ENCODE assay signal across 14 cellular contexts in genomic region chr4:41142356-41142755, GRCh38.
DNase-seq lines count a peak whose midpoint lies in the region; ATAC-seq and TF ChIP-seq lines count a peak whose summit lies in the region.
"Had no signal": no experiment of that assay in that cellular context is flagged by ENCODE, and none has a peak within 500 bp of the region (broad histone marks: within the 10 kb centered on the region; RNA-seq: fewer than 3 reads in every experiment).

No MANE protein-coding gene starts in this region.

- H3K79me2 ChIP-seq in hepatocyte, result peaks cover 57% of the 10 kb centered on the region

- H3K9me3 ChIP-seq in hepatocyte (ENCODE audit: low read depth) (no peaks in the 10 kb centered on the region), gastrocnemius medialis (no peaks in the 10 kb centered on the region)

- H3K4me3 Mint-ChIP-seq in MCF 10A (ENCODE audit: unreplicated experiment), result peak overlapping the region; percentile 56
- H3K4me3 Mint-ChIP-seq: activated T-cell treated with anti-CD3 and anti-CD28 coated beads, Interleukin-2, amount 50 U/mL, for 24 hours had no signal

- H3K27ac ChIP-seq in hepatocyte (peak overlapping the region; percentile 88), gastrocnemius medialis (peak overlapping the region; percentile 77 to 83 (median 80))
- H3K27ac ChIP-seq: VCaP had no signal

- H3K27me3 ChIP-seq in hepatocyte, result no peaks in the 10 kb centered on the region
- H3K27me3 ChIP-seq in gastrocnemius medialis, result no peaks in the 10 kb centered on the region

- peaks cover 52% of the 10 kb centered on the region for H3K4me1 Mint-ChIP-seq in MCF 10A (ENCODE audit: insufficient read depth, unreplicated experiment)

- no peak overlapping the region for H2AFZ ChIP-seq in hepatocyte

- CTCF ChIA-PET in MCF 10A (lab: Yijun Ruan, JAX), result interaction anchor here (0.6 to 1.0 kb wide), 2 partner anchors 16 to 57 kb away, joined by 3 to 4 read pairs; no protein-coding TSS in a partner anchor

- peak overlapping the region; percentile 93 for H3K27ac Mint-ChIP-seq in MCF 10A (ENCODE audit: low read depth, unreplicated experiment)
- H3K27ac Mint-ChIP-seq: activated T-cell treated with anti-CD3 and anti-CD28 coated beads, Interleukin-2, amount 50 U/mL, for 24 hours had no signal

- H3K36me3 ChIP-seq in hepatocyte (replicated peaks; ENCODE audit: insufficient read depth, low read depth), result no peaks in the 10 kb centered on the region
- no peaks in the 10 kb centered on the region for H3K36me3 ChIP-seq in gastrocnemius medialis

- TF ChIP-seq POLR2A in gastrocnemius medialis (IDR thresholded peaks at IDR 0.05), result no peak

- DNase-seq in AG10803 (ENCODE audit: low read depth) (peak; percentile 40), MCF 10A (ENCODE audit: unreplicated experiment) (no peak), hepatocyte (ENCODE audit: low spot score) (no peak), gastrocnemius medialis (peak in 1 of 2 donors; percentile 37), kidney tubule cell (ENCODE audit: low spot score) (no peak)
- DNase-seq: activated T-cell treated with anti-CD3 and anti-CD28 coated beads, Interleukin-2, amount 50 U/mL, for 24 hours; DND-41; midbrain; NCI-H446; stimulated activated CD4-positive, alpha-beta T cell treated with anti-CD3 and anti-CD28 coated beads, Interleukin-12 subunit alpha, Interleukin-12 subunit beta, amount 100 ng/mL, for 4 hours had no signal

- peak overlapping the region; percentile 26 for H3K4me3 ChIP-seq in AG10803 (ENCODE audit: low read length)
- no peak overlapping the region for H3K4me3 ChIP-seq in hepatocyte
- no peak overlapping the region for H3K4me3 ChIP-seq in gastrocnemius medialis

- no peaks in the 10 kb centered on the region for H3K9me2 ChIP-seq in hepatocyte (replicated peaks; ENCODE audit: insufficient read depth)

- H3K4me1 ChIP-seq in hepatocyte (ENCODE audit: insufficient read depth), result peaks cover 45% of the 10 kb centered on the region
- H3K4me1 ChIP-seq in gastrocnemius medialis, result peaks cover 37 to 52% of the 10 kb centered on the region in 2 donors

- H3K4me2 ChIP-seq in hepatocyte, result peak overlapping the region; percentile 46

- POLR2A ChIA-PET in MCF 10A (lab: Yijun Ruan, JAX), result interaction anchor here (0.9 to 20.2 kb wide), 12 partner anchors 9 to 152 kb away, joined by 3 to 462 read pairs (median 9); partner anchors contain the start of gene APBB2

- in situ Hi-C loops in gastrocnemius medialis (cut with MboI; ENCODE audit: low sequenced_read_pairs in 4 of 4), result no loop called here

- TF ChIP-seq CTCF in AG10803 (conservative IDR thresholded peaks at IDR 0.05; ENCODE audit: low read length), result no peak
- TF ChIP-seq CTCF in MCF 10A (IDR thresholded peaks at IDR 0.05; ENCODE audit: unreplicated experiment), result no peak
- no peak for TF ChIP-seq CTCF in hepatocyte (IDR thresholded peaks at IDR 0.05; ENCODE audit: poor library complexity)
- no peak for TF ChIP-seq CTCF in gastrocnemius medialis (IDR thresholded peaks at IDR 0.05 in 4 of 5, conservative IDR thresholded peaks at IDR 0.05 in 1 of 5)

- WGBS in hepatocyte (ENCODE audit: low lambda C conversion rate, missing lambda C conversion rate), result 70% methylated on average over 5 of the region's 5 CpGs

- intact Hi-C loops in MCF 10A (cut with micrococcal nuclease) (loop anchor here (2.0 to 10.0 kb wide), 3 partner anchors 18 to 218 kb away; no protein-coding TSS in a partner anchor), gastrocnemius medialis (cut with DNase I; ENCODE audit: low total_unique reads) (loop anchor here (2.0 to 5.0 kb wide), 2 partner anchors 24 to 70 kb away; partner anchors contain the start of gene APBB2)

- no peaks in the 10 kb centered on the region for H3K9me3 Mint-ChIP-seq in MCF 10A (ENCODE audit: unreplicated experiment)
- H3K9me3 Mint-ChIP-seq: activated T-cell treated with anti-CD3 and anti-CD28 coated beads, Interleukin-2, amount 50 U/mL, for 24 hours had no signal

- no TSS peak for BruUV-seq in MCF 10A (replicated peaks; lab: Mats Ljungman, UMichigan)

- peaks cover 40% of the 10 kb centered on the region for H3K36me3 Mint-ChIP-seq in MCF 10A (ENCODE audit: insufficient read depth, unreplicated experiment)

- H4K20me1 ChIP-seq in hepatocyte (ENCODE audit: insufficient read depth, poor library complexity, severe bottlenecking), result no peaks in the 10 kb centered on the region

- no peaks in the 10 kb centered on the region for H3K27me3 Mint-ChIP-seq in MCF 10A (ENCODE audit: insufficient read depth, unreplicated experiment)
- H3K27me3 Mint-ChIP-seq: activated T-cell treated with anti-CD3 and anti-CD28 coated beads, Interleukin-2, amount 50 U/mL, for 24 hours had no signal

- ATAC-seq in gastrocnemius medialis, result no peak
- ATAC-seq in GM21528 (IDR thresholded peaks at IDR 0.05; ENCODE audit: low FRiP score, unreplicated experiment), result no peak
- no peak for ATAC-seq in HG02840 (IDR thresholded peaks at IDR 0.05; ENCODE audit: low FRiP score, unreplicated experiment)
- ATAC-seq in GM21526 (IDR thresholded peaks at IDR 0.05; ENCODE audit: low FRiP score, unreplicated experiment), result no peak
